5 cellular contexts compared by ENCODE assay signal in genomic region chrX:71571390-71571789, GRCh38. TPM values are rescaled to one million over a fixed set of nuclear protein-coding genes. Genes with fewer than 3 reads are reported as not detected.
"Had no signal": no experiment of that assay in that cellular context is flagged by ENCODE, and none has a peak within 500 bp of the region (broad histone marks: within the 10 kb centered on the region; RNA-seq: fewer than 3 reads in every experiment).

No MANE protein-coding gene starts in this region.

RNA-seq across cellular contexts. Expression of gene CXCR3, which starts 46.9 kb away (rescaled TPM):
- total RNA-seq: ascending aorta, cardiac muscle cell, OCI-LY7, PC-9, SJCRH30 had no signal
- polyA plus RNA-seq: cardiac muscle cell had no signal
